Comparison of ENCODE assay signal across 9 cellular contexts in genomic region chr13:101916108-101916757, GRCh38.
DNase-seq lines count a peak whose midpoint lies in the region; ATAC-seq and TF ChIP-seq lines count a peak whose summit lies in the region.
"Had no signal": no experiment of that assay in that cellular context is flagged by ENCODE, and none has a peak within 500 bp of the region (broad histone marks: within the 10 kb centered on the region; RNA-seq: fewer than 3 reads in every experiment).

No MANE protein-coding gene starts in this region.

- no peaks in the 10 kb centered on the region for H3K4me1 ChIP-seq in BE2C
- peaks cover 13% of the 10 kb centered on the region for H3K4me1 ChIP-seq in endocrine pancreas (ENCODE audit: control insufficient read depth, insufficient read depth, low read length)
- peaks cover 13% of the 10 kb centered on the region for H3K4me1 ChIP-seq in mesenchymal stem cell (ENCODE audit: control insufficient read depth, insufficient read depth, low read depth, low read length)

- H2BK12ac ChIP-seq in mesenchymal stem cell (ENCODE audit: low read length in 2 of 2): no peak overlapping the region

- H3K4me2 ChIP-seq in mesenchymal stem cell (ENCODE audit: low read length, poor library complexity, severe bottlenecking): peak overlapping the region; percentile 70

- no peak overlapping the region for H4K91ac ChIP-seq in mesenchymal stem cell (ENCODE audit: low read length)

- H3K4me3 ChIP-seq in BE2C (ENCODE audit: low read depth, low read length) (peak overlapping the region; percentile 56), endocrine pancreas (ENCODE audit: control insufficient read depth, insufficient read depth, low read length) (peak overlapping the region; percentile 65), mesenchymal stem cell (ENCODE audit: insufficient read depth in 1 of 2, low read depth in 1 of 2, low read length in 2 of 2) (peak overlapping the region; percentile 36 to 60)

- H3K27ac Mint-ChIP-seq in effector memory CD8-positive, alpha-beta T cell: no peak overlapping the region

- H3K14ac ChIP-seq in mesenchymal stem cell (ENCODE audit: low read length in 2 of 2): no peak overlapping the region

- H3K27ac ChIP-seq in mesenchymal stem cell (ENCODE audit: low read length, poor library complexity, severe bottlenecking): no peak overlapping the region
- H3K27ac ChIP-seq: epithelial cell of prostate had no signal

- no peak overlapping the region for H4K8ac ChIP-seq in mesenchymal stem cell (ENCODE audit: low read length)

- peaks cover 0 to 2% of the 10 kb centered on the region in 2 donors for H3K4me1 Mint-ChIP-seq in effector memory CD8-positive, alpha-beta T cell (ENCODE audit: low read depth in 2 of 2)

- no peak overlapping the region for H2AFZ ChIP-seq in mesenchymal stem cell (ENCODE audit: low read depth, low read length)

- peak; percentile 65 for TF ChIP-seq CTCF in BE2C (IDR thresholded peaks at IDR 0.05; ENCODE audit: low read depth, low read length)

- H3K23ac ChIP-seq in mesenchymal stem cell (ENCODE audit: low read length in 2 of 2): no peak overlapping the region

- DNase-seq in BE2C: peak; percentile 83
- peak; percentile 8 for DNase-seq in M059J (ENCODE audit: low read depth)
- DNase-seq in mesenchymal stem cell: peak; percentile 7
- DNase-seq in effector memory CD8-positive, alpha-beta T cell: no peak
- DNase-seq in NCI-H2196 treated with DMSO at 0.1 percent for 48 hours (lab: John Stamatoyannopoulos, UW; ENCODE audit: unreplicated experiment): no peak
- no peak for DNase-seq in UCSD-AML1 (lab: John Stamatoyannopoulos, UW; ENCODE audit: unreplicated experiment)

- 2% methylated on average over 39 of the region's 61 CpGs for WGBS in mesenchymal stem cell

- no peaks in the 10 kb centered on the region for H3K79me1 ChIP-seq in mesenchymal stem cell (replicated peaks; ENCODE audit: low read length, poor library complexity, severe bottlenecking)

- H3K36me3 ChIP-seq in BE2C (no peaks in the 10 kb centered on the region), endocrine pancreas (ENCODE audit: control insufficient read depth, insufficient read depth, low read length) (no peaks in the 10 kb centered on the region), mesenchymal stem cell (ENCODE audit: control insufficient read depth in 1 of 2, insufficient read depth in 2 of 2, low read depth in 1 of 2, low read length in 2 of 2) (no peaks in the 10 kb centered on the region)

- H2BK5ac ChIP-seq in mesenchymal stem cell (ENCODE audit: low read depth, low read length, poor library complexity, severe bottlenecking): no peak overlapping the region

- H3K9me3 Mint-ChIP-seq in effector memory CD8-positive, alpha-beta T cell: no peaks in the 10 kb centered on the region

- H3K4me3 Mint-ChIP-seq in effector memory CD8-positive, alpha-beta T cell: no peak overlapping the region

- H3K36me3 Mint-ChIP-seq in effector memory CD8-positive, alpha-beta T cell (ENCODE audit: insufficient read depth): no peaks in the 10 kb centered on the region

- H3K27me3 ChIP-seq in BE2C (peaks cover 17% of the 10 kb centered on the region), endocrine pancreas (ENCODE audit: control insufficient read depth, insufficient read depth, low read length) (no peaks in the 10 kb centered on the region), mesenchymal stem cell (ENCODE audit: control insufficient read depth in 1 of 2, insufficient read depth in 1 of 2, low read length in 2 of 2) (peaks cover 51 to 65% of the 10 kb centered on the region in 2 experiments)

- no peak overlapping the region for H2AK5ac ChIP-seq in mesenchymal stem cell (ENCODE audit: low read length, severe bottlenecking)

- no peak overlapping the region for H2BK15ac ChIP-seq in mesenchymal stem cell (ENCODE audit: low read depth, poor library complexity, severe bottlenecking)

- no peaks in the 10 kb centered on the region for H3K9me3 ChIP-seq in BE2C
- no peaks in the 10 kb centered on the region for H3K9me3 ChIP-seq in endocrine pancreas (ENCODE audit: control insufficient read depth, low read length)
- no peaks in the 10 kb centered on the region for H3K9me3 ChIP-seq in mesenchymal stem cell (ENCODE audit: control insufficient read depth, low read length)

- H3K9ac ChIP-seq in endocrine pancreas (ENCODE audit: control insufficient read depth, insufficient read depth, low read length) (peak overlapping the region; percentile 92), mesenchymal stem cell (ENCODE audit: low read length) (no peak overlapping the region)

- H3K4ac ChIP-seq in mesenchymal stem cell (ENCODE audit: low read depth in 1 of 2, low read length in 2 of 2): no peak overlapping the region

- H2BK120ac ChIP-seq in mesenchymal stem cell (ENCODE audit: low read depth, low read length): no peak overlapping the region

- no peak overlapping the region for H3K18ac ChIP-seq in mesenchymal stem cell (ENCODE audit: low read depth in 1 of 2, low read length in 2 of 2)

- ATAC-seq in effector memory CD8-positive, alpha-beta T cell (replicated peaks): no peak
- no peak for ATAC-seq in GM18873 (IDR thresholded peaks at IDR 0.05; ENCODE audit: low FRiP score, unreplicated experiment)

- H3K27me3 Mint-ChIP-seq in effector memory CD8-positive, alpha-beta T cell: peaks cover 38 to 59% of the 10 kb centered on the region in 2 donors

Comparison
In these comparisons a context has a peak if more than half of its experiments do, and no peak if none do; other contexts are left out.
1. DNase-seq: peak in BE2C (single experiment), M059J (single experiment) and mesenchymal stem cell (single experiment); none in effector memory CD8-positive, alpha-beta T cell (0 of 3), NCI-H2196 treated with DMSO at 0.1 percent for 48 hours (single experiment) and UCSD-AML1 (single experiment).
2. Peak in every context shown above with its lines, with median percentiles within 50 percentile points of each other: H3K4me3 ChIP-seq.